Comparison of ENCODE assay signal across 9 cellular contexts in genomic region chr2:127702395-127703009, GRCh38. TPM values are rescaled to one million over a fixed set of nuclear protein-coding genes. Genes with fewer than 3 reads are reported as not detected.
A peak's percentile ranks its signal among the peaks of the same experiment; 100 is the strongest.
DNase-seq lines count a peak whose midpoint lies in the region; ATAC-seq, FAIRE-seq and TF ChIP-seq lines count a peak whose summit lies in the region.
"Had no signal": no experiment of that assay in that cellular context is flagged by ENCODE, and none has a peak within 500 bp of the region (broad histone marks: within the 10 kb centered on the region; RNA-seq: fewer than 3 reads in every experiment).

No MANE protein-coding gene starts in this region.

- peaks cover 11% of the 10 kb centered on the region; the same call in 1 of the 2 replicates for H4K20me1 ChIP-seq in IMR-90 (ENCODE audit: insufficient read depth, low read length)

- ATAC-seq in A549 (no peak), IMR-90 (ENCODE audit: low read depth) (no peak), GM18861 (IDR thresholded peaks at IDR 0.05; ENCODE audit: unreplicated experiment) (no peak), GM21360 (IDR thresholded peaks at IDR 0.05; ENCODE audit: unreplicated experiment) (no peak)

- H2AK9ac ChIP-seq in IMR-90 (replicated peaks; ENCODE audit: low read depth, low read length, poor library complexity): peak overlapping the region; percentile 93

- H3K9me3 ChIP-seq in A549: no peaks in the 10 kb centered on the region
- no peaks in the 10 kb centered on the region for H3K9me3 ChIP-seq in IMR-90 (ENCODE audit: control insufficient read depth, insufficient read depth, low read length)
- H3K9me3 ChIP-seq in mucosa of rectum (ENCODE audit: control insufficient read depth in 2 of 2, low read length in 2 of 2): no peaks in the 10 kb centered on the region

- no peak overlapping the region for H2BK20ac ChIP-seq in IMR-90 (ENCODE audit: low read depth, low read length)

- TF ChIP-seq POLR2A in A549 (IDR thresholded peaks at IDR 0.05; ENCODE audit: low read length): no peak
- no peak for TF ChIP-seq POLR2A in IMR-90 (IDR thresholded peaks at IDR 0.05; ENCODE audit: low read depth, low read length)

- TF ChIP-seq EP300 in A549 (IDR thresholded peaks at IDR 0.05): no peak

- H3K4me1 ChIP-seq in A549 (peaks cover 26% of the 10 kb centered on the region), IMR-90 (ENCODE audit: control insufficient read depth, insufficient read depth, low read length) (peaks cover 8% of the 10 kb centered on the region), mucosa of rectum (ENCODE audit: control insufficient read depth in 2 of 2, insufficient read depth in 2 of 2, low read length in 2 of 2) (peaks cover 22% of the 10 kb centered on the region in 2 donors)

- no peak overlapping the region for H2BK120ac ChIP-seq in IMR-90 (ENCODE audit: low read depth, low read length)

- dilution Hi-C loops in IMR-90 (cut with HindIII; ENCODE audit: low sequenced_read_pairs, unreplicated experiment): no loop called here

- H2BK15ac ChIP-seq in IMR-90 (ENCODE audit: low read depth, low read length): no peak overlapping the region

- TF ChIP-seq RAD21 in A549 (conservative IDR thresholded peaks at IDR 0.05 in 1 of 2, IDR thresholded peaks at IDR 0.05 in 1 of 2): no peak
- no peak for TF ChIP-seq RAD21 in IMR-90 (IDR thresholded peaks at IDR 0.05; ENCODE audit: low read length)

- peak overlapping the region; percentile 95; the same call in 1 of the 2 replicates for H4K5ac ChIP-seq in IMR-90 (ENCODE audit: low read depth, low read length)

- H3K27ac ChIP-seq in A549 (peak overlapping the region; percentile 96 to 99), IMR-90 (ENCODE audit: insufficient read depth, low read length) (peak overlapping the region; percentile 80), caudate nucleus (ENCODE audit: low read depth, low read length) (peak overlapping the region; percentile 67), mucosa of rectum (ENCODE audit: low read depth in 2 of 2, low read length in 2 of 2) (peak overlapping the region; percentile 97)

- H2AK5ac ChIP-seq in IMR-90 (ENCODE audit: low read depth, low read length): peak overlapping the region; percentile 37; the same call in 1 of the 2 replicates

- CTCF ChIA-PET in A549 (lab: Yijun Ruan, JAX): interaction anchor here (1.2 to 1.7 kb wide), 5 partner anchors 9 to 112 kb away, joined by 3 to 7 read pairs (median 4); no protein-coding TSS in a partner anchor
- CTCF ChIA-PET in IMR-90 (lab: Yijun Ruan, JAX): interaction anchor here (0.6 kb wide), 1 partner anchor 47 kb away, joined by 3 read pairs; no protein-coding TSS in a partner anchor

- peak overlapping the region; percentile 71 for H3K4me3 ChIP-seq in A549
- peak overlapping the region; percentile 85 for H3K4me3 ChIP-seq in IMR-90 (ENCODE audit: insufficient read depth, low read depth, low read length)
- H3K4me3 ChIP-seq in mucosa of rectum (ENCODE audit: low read length in 2 of 2): peak overlapping the region; percentile 74 to 93

- whole genome bisulfite sequencing in A549 (ENCODE audit: missing lambda C conversion rate): 61% methylated on average over 19 of the region's 19 CpGs
- WGBS in IMR-90 (ENCODE audit: extremely low coverage in 2 of 2, insufficient read length in 1 of 2), 2 experiments: 100% methylated on average over 1 of the region's 19 CpGs; no CpG with 5 or more reads in 1 of the 2 experiments

- H4K91ac ChIP-seq in IMR-90 (ENCODE audit: insufficient read depth, low read depth, low read length): peak overlapping the region; percentile 49; the same call in 1 of the 2 replicates

- no peaks in the 10 kb centered on the region for H3K27me3 ChIP-seq in IMR-90 (ENCODE audit: control insufficient read depth, insufficient read depth, low read length)
- no peaks in the 10 kb centered on the region for H3K27me3 ChIP-seq in mucosa of rectum (ENCODE audit: control insufficient read depth in 2 of 2, insufficient read depth in 2 of 2, low read length in 2 of 2)

- intact Hi-C loops in IMR-90 (cut with micrococcal nuclease): loop anchor here (1.0 to 10.0 kb wide), 2 partner anchors 158 to 178 kb away; partner anchors contain the start of gene IWS1

- no peak for FAIRE-seq in A549 (lab: Jason Lieb, UNC)

- in situ Hi-C loops in IMR-90 (cut with MboI; ENCODE audit: low sequenced_read_pairs): no loop called here

- peak overlapping the region; percentile 88 for H3K23ac ChIP-seq in IMR-90 (ENCODE audit: low read depth, low read length)

- peak overlapping the region; percentile 76; the same call in 1 of the 2 replicates for H3K56ac ChIP-seq in IMR-90 (ENCODE audit: extremely low read depth, insufficient read depth, low read length)

- peak overlapping the region; percentile 69; the same call in 1 of the 2 replicates for H3K4ac ChIP-seq in IMR-90 (ENCODE audit: low read depth, low read length)

- H2AFZ ChIP-seq in IMR-90 (replicated peaks; ENCODE audit: low read length, poor library complexity): peak overlapping the region; percentile 99

- peaks cover 14 to 50% of the 10 kb centered on the region in 2 experiments for H3K79me1 ChIP-seq in IMR-90 (ENCODE audit: low read depth in 1 of 2, low read length in 2 of 2)

- BruUV-seq in IMR-90 (replicated peaks; lab: Mats Ljungman, UMichigan): TSS peak; percentile 61

- TF ChIP-seq CTCF in A549 (IDR thresholded peaks at IDR 0.05): no peak
- TF ChIP-seq CTCF in IMR-90 (conservative IDR thresholded peaks at IDR 0.05; ENCODE audit: low read depth, low read length): no peak

- H4K8ac ChIP-seq in IMR-90 (ENCODE audit: low read depth in 2 of 2, low read length in 2 of 2): peak overlapping the region; percentile 25 to 53; a peak in 3 of 4 replicates

- H3K9me1 ChIP-seq in IMR-90 (ENCODE audit: insufficient read depth, low read length): peaks cover 18% of the 10 kb centered on the region

- H3K9ac ChIP-seq in IMR-90 (ENCODE audit: low read depth, low read length): peak overlapping the region; percentile 98
- peak overlapping the region; percentile 80 to 89 for H3K9ac ChIP-seq in mucosa of rectum (ENCODE audit: low read depth in 1 of 2, low read length in 2 of 2)

- H3K18ac ChIP-seq in IMR-90 (ENCODE audit: low read depth, low read length): peak overlapping the region; percentile 84

- peak overlapping the region; percentile 68 for H3K14ac ChIP-seq in IMR-90 (replicated peaks; ENCODE audit: low read depth, low read length)

- POLR2A ChIA-PET in A549 (lab: Yijun Ruan, JAX): interaction anchor here (0.6 to 1.9 kb wide), 4 partner anchors 10 to 189 kb away, joined by 3 to 7 read pairs (median 4); no protein-coding TSS in a partner anchor
- POLR2A ChIA-PET in IMR-90 (lab: Charles Lee; ENCODE audit: unreplicated experiment): interaction anchor here (0.6 kb wide), 1 partner anchor 153 kb away, joined by 6 read pairs; no protein-coding TSS in a partner anchor

- H2BK5ac ChIP-seq in IMR-90 (ENCODE audit: low read depth, low read length, poor library complexity, severe bottlenecking): peak overlapping the region; percentile 85

- DNase-seq in A549 (ENCODE audit: low read depth in 1 of 2, low spot score in 1 of 2) (no peak), IMR-90 (no peak), caudate nucleus (lab: John Stamatoyannopoulos, UW) (no peak), NCI-H1105 (lab: John Stamatoyannopoulos, UW) (no peak), epidermal melanocyte (ENCODE audit: insufficient read length, low spot score) (no peak)

- H3K4me2 ChIP-seq in A549: peak overlapping the region; percentile 83
- H3K4me2 ChIP-seq in IMR-90 (ENCODE audit: low read depth, low read length): peak overlapping the region; percentile 99

- H3K36me3 ChIP-seq in IMR-90 (ENCODE audit: control insufficient read depth, insufficient read depth, low read length) (peaks cover 15% of the 10 kb centered on the region), mucosa of rectum (ENCODE audit: control insufficient read depth in 2 of 2, insufficient read depth in 2 of 2, low read length in 2 of 2) (peaks cover 6 to 26% of the 10 kb centered on the region in 2 donors)

TF ChIP-seq in A549, 52 proteins besides CTCF, POLR2A, EP300 and RAD21:
- TF ChIP-seq POLR2AphosphoS2 (conservative IDR thresholded peaks at IDR 0.05; ENCODE audit: low read length) (0 out of 2 replicates have a peak, but pooled peaks have one; percentile 23), CHD2 (IDR thresholded peaks at IDR 0.05; ENCODE audit: low read length, partially characterized antibody) (no peak)

TF ChIP-seq in IMR-90, 13 proteins besides CTCF, POLR2A, EP300 and RAD21:
- TF ChIP-seq CHD1 (IDR thresholded peaks at IDR 0.05; ENCODE audit: low read depth, low read length): no peak
- TF ChIP-seq SMC3 (IDR thresholded peaks at IDR 0.05; ENCODE audit: low read depth, low read length): no peak
TF ChIP-seq in IMR-90: peak in this region for 0.

RNA-seq across cellular contexts. Expression of gene SFT2D3, which starts 1.2 kb away (rescaled TPM):
- polyA plus RNA-seq in A549 (2011; rRNA removed) (9.4 and 10.4 TPM in 2 replicates), A549 (2017; fragmentation: RNase III; extraction: RNeasy Plus Mini Kit Qiagen cat#74134 plus additional on column Dnase treatment) (4.2 to 4.9 TPM (median 4.5 TPM) in 3 replicates), IMR-90 (2012; rRNA removed) (3.1 TPM in 2 replicates)
- 3.7 and 5.6 TPM in 2 replicates for polyA plus RNA-seq in A549 (2012; cell fraction: cytosol; rRNA removed)
- polyA plus RNA-seq in A549 (2012; cell fraction: nucleus; rRNA removed): 3.6 and 3.7 TPM in 2 replicates
- polyA minus RNA-seq in A549 (2011; rRNA and poly(A)+ RNA removed): 3.3 and 3.9 TPM in 2 replicates
- 2.5 and 3.9 TPM in 2 replicates for total RNA-seq in IMR-90 (2012; rRNA removed)
- polyA plus RNA-seq in IMR-90 (2012; cell fraction: cytosol; rRNA removed): 1.4 and 1.8 TPM in 2 replicates
- polyA plus RNA-seq in IMR-90 (2012; cell fraction: nucleus; rRNA removed; ENCODE audit: low replicate concordance): 1.3 TPM in 2 replicates

RNA-seq across cellular contexts. Expression of gene LIMS2, which starts 27.2 kb away (rescaled TPM):
- 1.2 TPM in 2 replicates for polyA plus RNA-seq in A549 (2011; rRNA removed)
- polyA plus RNA-seq in A549 (2012; cell fraction: cytosol; rRNA removed): 3.1 and 5.2 TPM in 2 replicates
- 16.4 and 21.6 TPM in 2 replicates for polyA plus RNA-seq in A549 (2012; cell fraction: nucleus; rRNA removed)
- 5.6 to 7.6 TPM (median 6.1 TPM) in 3 replicates for polyA plus RNA-seq in A549 (2017; fragmentation: RNase III; extraction: RNeasy Plus Mini Kit Qiagen cat#74134 plus additional on column Dnase treatment)
- polyA minus RNA-seq in A549 (2011; rRNA and poly(A)+ RNA removed): 2.1 and 3.3 TPM in 2 replicates
- total RNA-seq in IMR-90 (2012; rRNA removed): 1.1 and 1.3 TPM in 2 replicates
- polyA plus RNA-seq in IMR-90 (2012; rRNA removed): 17.8 and 18.8 TPM in 2 replicates
- polyA plus RNA-seq in IMR-90 (2012; cell fraction: cytosol; rRNA removed): 22.3 and 23.6 TPM in 2 replicates
- 69.0 and 120 TPM in 2 replicates for polyA plus RNA-seq in IMR-90 (2012; cell fraction: nucleus; rRNA removed; ENCODE audit: low replicate concordance)
- total RNA-seq: NCI-H460 had no signal

RNA-seq across cellular contexts. Expression of gene GPR17, which starts 56.5 kb away (rescaled TPM):
- polyA plus RNA-seq in A549 (2011; rRNA removed): not detected in 2 replicates
- not detected in 2 replicates for polyA plus RNA-seq in A549 (2012; cell fraction: cytosol; rRNA removed)
- polyA plus RNA-seq in A549 (2012; cell fraction: nucleus; rRNA removed): not detected in 2 replicates
- not detected in 3 replicates for polyA plus RNA-seq in A549 (2017; fragmentation: RNase III; extraction: RNeasy Plus Mini Kit Qiagen cat#74134 plus additional on column Dnase treatment)
- polyA minus RNA-seq in A549 (2011; rRNA and poly(A)+ RNA removed): not detected in 2 replicates
- total RNA-seq in IMR-90 (2012; rRNA removed): not detected in 2 replicates
- not detected in 2 replicates for polyA plus RNA-seq in IMR-90 (2012; rRNA removed)
- not detected in 2 replicates for polyA plus RNA-seq in IMR-90 (2012; cell fraction: cytosol; rRNA removed)
- polyA plus RNA-seq in IMR-90 (2012; cell fraction: nucleus; rRNA removed; ENCODE audit: low replicate concordance): 0.04 TPM in 1 of 2 replicates, not detected in the other
- total RNA-seq: NCI-H460 had no signal
